Comparison of ENCODE assay signal across 15 cellular contexts in genomic region chr3:76900571-76900970, GRCh38.
"Had no signal": no experiment of that assay in that cellular context is flagged by ENCODE, and none has a peak within 500 bp of the region (broad histone marks: within the 10 kb centered on the region; RNA-seq: fewer than 3 reads in every experiment).

No MANE protein-coding gene starts in this region.

- H3K27me3 Mint-ChIP-seq: naive thymus-derived CD8-positive, alpha-beta T cell had no signal

- H3K4me1 Mint-ChIP-seq: immature natural killer cell; naive thymus-derived CD8-positive, alpha-beta T cell had no signal

- H3K36me3 Mint-ChIP-seq: immature natural killer cell; naive thymus-derived CD8-positive, alpha-beta T cell had no signal

- H3K36me3 ChIP-seq: gastroesophageal sphincter, right atrium auricular region, sigmoid colon had no signal

- H3K4me3 ChIP-seq: dorsolateral prefrontal cortex, gastroesophageal sphincter, mucosa of descending colon, right atrium auricular region, sigmoid colon, skin epidermis had no signal

- H3K27me3 ChIP-seq: dorsolateral prefrontal cortex, gastroesophageal sphincter, right atrium auricular region, sigmoid colon had no signal

- H3K27ac Mint-ChIP-seq: immature natural killer cell; naive thymus-derived CD8-positive, alpha-beta T cell had no signal

- H3K9me3 ChIP-seq: gastroesophageal sphincter, mucosa of descending colon, right atrium auricular region, sigmoid colon had no signal

- ATAC-seq: gastroesophageal sphincter; mucosa of descending colon; naive thymus-derived CD8-positive, alpha-beta T cell had no signal

- H3K4me3 Mint-ChIP-seq: immature natural killer cell; naive thymus-derived CD8-positive, alpha-beta T cell had no signal

- H3K4me1 ChIP-seq: gastroesophageal sphincter, right atrium auricular region, sigmoid colon had no signal

- DNase-seq: cortex of kidney; dorsolateral prefrontal cortex; effector CD8-positive, alpha-beta T cell; immature natural killer cell; kidney; mucosa of descending colon; naive thymus-derived CD8-positive, alpha-beta T cell; posterior cingulate gyrus; sigmoid colon; stimulated activated CD4-positive, alpha-beta T cell treated with anti-CD3 and anti-CD28 coated beads, Interleukin-12 subunit alpha, Interleukin-12 subunit beta, amount 100 ng/mL, for 4 hours; stimulated activated naive CD4-positive, alpha-beta T cell; trophoblast cell had no signal

- H3K27ac ChIP-seq: dorsolateral prefrontal cortex, gastroesophageal sphincter, right atrium auricular region, sigmoid colon had no signal
